ENCODE assay signal across 9 cellular contexts in genomic region chr1:85062425-85063026, GRCh38. TPM values are rescaled to one million over a fixed set of nuclear protein-coding genes. Genes with fewer than 3 reads are reported as not detected.
DNase-seq lines count a peak whose midpoint lies in the region; TF ChIP-seq lines count a peak whose summit lies in the region.
"Had no signal": no experiment of that assay in that cellular context is flagged by ENCODE, and none has a peak within 500 bp of the region (broad histone marks: within the 10 kb centered on the region; RNA-seq: fewer than 3 reads in every experiment).

No MANE protein-coding gene starts in this region.

- H3K9ac ChIP-seq in Karpas-422 (ENCODE audit: low read length) = peak overlapping the region; percentile 41; the same call in 1 of the 2 replicates
- H3K9ac ChIP-seq in endocrine pancreas (ENCODE audit: control insufficient read depth, insufficient read depth, low read length) = peak overlapping the region; percentile 71
- H3K9ac ChIP-seq in neuronal stem cell (ENCODE audit: low read depth, low read length, poor library complexity) = no peak overlapping the region

- H2BK12ac ChIP-seq in neuronal stem cell (ENCODE audit: low read length) = no peak overlapping the region

- H3K27ac ChIP-seq in Karpas-422 (ENCODE audit: low read length) (no peak overlapping the region), neuronal stem cell (replicated peaks; ENCODE audit: low read length) (no peak overlapping the region)

- H3K9me3 ChIP-seq in Karpas-422 (ENCODE audit: low read length) = no peaks in the 10 kb centered on the region
- H3K9me3 ChIP-seq in endocrine pancreas (ENCODE audit: control insufficient read depth, low read length) = no peaks in the 10 kb centered on the region
- no peaks in the 10 kb centered on the region for H3K9me3 ChIP-seq in neuronal stem cell (replicated peaks in 1 of 2; ENCODE audit: control insufficient read depth in 2 of 2, insufficient read depth in 1 of 2, low read depth in 1 of 2, low read length in 2 of 2)

- H3K4me2 ChIP-seq in Karpas-422 (ENCODE audit: low read depth, low read length, poor library complexity, severe bottlenecking) (peak overlapping the region; percentile 73), neuronal stem cell (ENCODE audit: insufficient read depth, low read length, poor library complexity, severe bottlenecking) (peak overlapping the region; percentile 50)

- H2BK5ac ChIP-seq in neuronal stem cell (ENCODE audit: low read length) = no peak overlapping the region

- no peak overlapping the region for H3K23ac ChIP-seq in neuronal stem cell (ENCODE audit: low read depth, low read length, poor library complexity)

- H3K79me1 ChIP-seq in neuronal stem cell (ENCODE audit: low read depth, low read length) = no peaks in the 10 kb centered on the region

- H3K4me1 ChIP-seq in Karpas-422 (ENCODE audit: low read length) (peaks cover 46% of the 10 kb centered on the region), endocrine pancreas (ENCODE audit: control insufficient read depth, insufficient read depth, low read length) (peaks cover 8% of the 10 kb centered on the region), neuronal stem cell (ENCODE audit: control insufficient read depth in 2 of 2, insufficient read depth in 1 of 2, low read depth in 1 of 2, low read length in 2 of 2) (no peaks in the 10 kb centered on the region)

- H3K4me3 ChIP-seq in GM12864 (ENCODE audit: low read depth, low read length) = peak overlapping the region; percentile 57
- peak overlapping the region; percentile 54; the same call in 1 of the 2 replicates for H3K4me3 ChIP-seq in Karpas-422 (ENCODE audit: low read length)
- peak overlapping the region; percentile 94 for H3K4me3 ChIP-seq in endocrine pancreas (ENCODE audit: control insufficient read depth, insufficient read depth, low read length)
- peak overlapping the region; percentile 2 to 7 for H3K4me3 ChIP-seq in neuronal stem cell (ENCODE audit: low read length in 2 of 2)

- H3K14ac ChIP-seq in neuronal stem cell (ENCODE audit: low read length) = no peak overlapping the region

- no peak overlapping the region for H3K4ac ChIP-seq in neuronal stem cell (ENCODE audit: low read length)

- no peaks in the 10 kb centered on the region for H3K79me2 ChIP-seq in Karpas-422 (ENCODE audit: low read length)

- H3K27me3 ChIP-seq in Karpas-422 (ENCODE audit: low read length) = no peaks in the 10 kb centered on the region
- H3K27me3 ChIP-seq in endocrine pancreas (ENCODE audit: control insufficient read depth, insufficient read depth, low read length) = no peaks in the 10 kb centered on the region
- H3K27me3 ChIP-seq in neuronal stem cell (ENCODE audit: control insufficient read depth in 3 of 3, insufficient read depth in 3 of 3, low read depth in 1 of 3, low read length in 3 of 3) = peaks cover 0 to 3% (median 2%) of the 10 kb centered on the region in 3 experiments

- H2AK5ac ChIP-seq in neuronal stem cell (ENCODE audit: low read depth, low read length) = no peak overlapping the region

- no peak overlapping the region for H2BK15ac ChIP-seq in neuronal stem cell (ENCODE audit: low read length)

- H3K36me3 ChIP-seq in Karpas-422 (ENCODE audit: insufficient read depth, low read length) = no peaks in the 10 kb centered on the region
- H3K36me3 ChIP-seq in endocrine pancreas (ENCODE audit: control insufficient read depth, insufficient read depth, low read length) = no peaks in the 10 kb centered on the region
- no peaks in the 10 kb centered on the region for H3K36me3 ChIP-seq in neuronal stem cell (replicated peaks in 1 of 2; ENCODE audit: control insufficient read depth in 2 of 2, insufficient read depth in 2 of 2, low read length in 2 of 2)

- H4K91ac ChIP-seq in neuronal stem cell (ENCODE audit: low read depth, low read length, poor library complexity) = no peak overlapping the region

- no CpG with 5 or more reads among the region's 7 CpGs for WGBS in neuronal stem cell (ENCODE audit: extremely low coverage in 2 of 2, insufficient read length in 2 of 2, insufficient replicate concordance in 1 of 2), 2 donors

- no peak overlapping the region for H3K18ac ChIP-seq in neuronal stem cell (ENCODE audit: low read length)

- no peak for TF ChIP-seq CTCF in GM12864 (IDR thresholded peaks at IDR 0.05; ENCODE audit: low read depth, low read length, missing control alignments)

- H2AFZ ChIP-seq in Karpas-422 (ENCODE audit: low read length) (0 out of 2 replicates have a peak overlapping the region, but pooled peaks have one; percentile 33), neuronal stem cell (ENCODE audit: low read length) (peak overlapping the region; percentile 82)

- H4K20me1 ChIP-seq in Karpas-422 (ENCODE audit: insufficient read depth, low read depth, low read length) = no peaks in the 10 kb centered on the region

- H4K8ac ChIP-seq in neuronal stem cell (ENCODE audit: low read depth, low read length) = no peak overlapping the region

- no peak overlapping the region for H2BK120ac ChIP-seq in neuronal stem cell (ENCODE audit: low read depth, low read length)

- no peak for DNase-seq in GM12864 (ENCODE audit: low read depth)
- DNase-seq in Karpas-422 = no peak
- no peak for DNase-seq in neuronal stem cell (ENCODE audit: low spot score)
- no peak for DNase-seq in A172 (ENCODE audit: low spot score)
- DNase-seq in ureter (ENCODE audit: low spot score) = no peak
- no peak for DNase-seq in NK-92 (lab: John Stamatoyannopoulos, UW; ENCODE audit: unreplicated experiment)
- DNase-seq in NCI-H2227 (lab: John Stamatoyannopoulos, UW; ENCODE audit: unreplicated experiment) = no peak

- no peaks in the 10 kb centered on the region for H3K9me2 ChIP-seq in Karpas-422 (replicated peaks; ENCODE audit: insufficient read depth, low read length)

RNA-seq across cellular contexts. Expression of gene MCOLN3, which starts 14.2 kb away (rescaled TPM):
- not detected in 2 replicates for total RNA-seq in Karpas-422 (2014; rRNA removed; shearing (Covaris generic); ENCODE audit: low replicate concordance)
- polyA plus RNA-seq in neuronal stem cell (2013, experiment 1 of 2) = 0.24 TPM
- polyA plus RNA-seq in neuronal stem cell (2013, experiment 2 of 2) = 0.17 TPM
- total RNA-seq in A172 (2014; rRNA removed; shearing (Covaris generic)) = 19.3 and 22.4 TPM in 2 replicates
- 3.2 TPM for total RNA-seq in ureter
- total RNA-seq: glomerular endothelial cell had no signal

Comparison
In these comparisons a context has a peak if more than half of its experiments do, and no peak if none do; other contexts are left out.
1. H3K4me3 ChIP-seq: peak in every context shown above with its lines; median percentile 94 in endocrine pancreas; 57 in GM12864; 54 in Karpas-422; 4 in neuronal stem cell.